Comparison of ENCODE assay signal across 21 cellular contexts in the genomic region with DNA sequence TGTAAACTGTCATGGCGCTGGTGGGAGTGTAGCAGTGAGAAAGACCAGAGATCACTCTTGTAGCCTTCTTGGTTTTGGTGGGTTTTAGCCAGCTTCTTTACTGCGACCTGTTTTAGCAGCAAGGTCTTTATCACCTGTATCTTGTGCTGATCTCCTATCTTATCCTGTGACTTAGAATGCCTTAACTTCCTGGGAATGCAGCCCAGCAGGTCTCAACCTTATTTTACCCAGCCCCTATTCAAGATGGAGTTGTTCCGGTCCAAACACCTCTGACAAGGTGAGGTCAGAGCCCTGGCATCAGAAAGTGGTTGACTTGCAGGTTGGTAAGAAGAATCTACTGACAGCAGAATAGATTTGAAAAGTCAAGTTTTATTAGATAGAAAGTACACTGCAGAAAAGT.
"Had no signal": no experiment of that assay in that cellular context is flagged by ENCODE, and none has a peak within 500 bp of the region (broad histone marks: within the 10 kb centered on the region; RNA-seq: fewer than 3 reads in every experiment).

No MANE protein-coding gene starts in this region.

- H3K9ac ChIP-seq: neural progenitor cell had no signal

- H3K4me1 Mint-ChIP-seq: mesothelial cell of epicardium had no signal

- ATAC-seq: gastrocnemius medialis; heart right ventricle; left lobe of liver; natural killer cell treated with Interleukin-12 subunit alpha and Interleukin-12 subunit beta and Interleukin-15 and Interleukin-18, amount 100 ng/mL, for 72 hours; pancreas; psoas muscle; right lobe of liver; stimulated activated memory B cell treated with anti-CD40 and anti-IgM and Interleukin-4, amounts not matched to agents 10 μg/mL and 1 μg/mL and 100 μg/mL, for 72 hours had no signal

- H3K4me2 ChIP-seq: neural progenitor cell had no signal

- H3K27me3 ChIP-seq: esophagus muscularis mucosa, gastrocnemius medialis, neural progenitor cell, pancreas, right lobe of liver, testis, tibial nerve had no signal

- H3K27ac Mint-ChIP-seq: mesothelial cell of epicardium; natural killer cell treated with Interleukin-12 subunit alpha and Interleukin-12 subunit beta and Interleukin-15 and Interleukin-18, amount 100 ng/mL, for 72 hours; neural progenitor cell; stimulated activated naive CD8-positive, alpha-beta T cell treated with anti-CD3 and anti-CD28 coated beads, Interleukin-15, Interleukin-2, amounts not matched to agents 100 ng/mL and 50 ng/mL, for 24 hours had no signal

- H3K9me3 Mint-ChIP-seq: natural killer cell treated with Interleukin-12 subunit alpha and Interleukin-12 subunit beta and Interleukin-15 and Interleukin-18, amount 100 ng/mL, for 72 hours; stimulated activated memory B cell treated with anti-CD40 and anti-IgM and Interleukin-4, amounts not matched to agents 10 μg/mL and 1 μg/mL and 100 μg/mL, for 72 hours; stimulated activated naive CD8-positive, alpha-beta T cell treated with anti-CD3 and anti-CD28 coated beads, Interleukin-15, Interleukin-2, amounts not matched to agents 100 ng/mL and 50 ng/mL, for 24 hours had no signal

- H3K4me3 ChIP-seq: esophagus muscularis mucosa, gastrocnemius medialis, heart right ventricle, neural progenitor cell, pancreas, psoas muscle, right lobe of liver, testis, tibial nerve had no signal

- H3K4me1 ChIP-seq: esophagus muscularis mucosa, gastrocnemius medialis, heart right ventricle, pancreas, psoas muscle, right lobe of liver, testis, tibial nerve had no signal

- H3K27ac ChIP-seq: epithelial cell of prostate, esophagus muscularis mucosa, gastrocnemius medialis, heart right ventricle, neural progenitor cell, pancreas, psoas muscle, right lobe of liver, testis, tibial nerve had no signal

- H2AFZ ChIP-seq: neural progenitor cell had no signal

- H3K36me3 Mint-ChIP-seq: natural killer cell treated with Interleukin-12 subunit alpha and Interleukin-12 subunit beta and Interleukin-15 and Interleukin-18, amount 100 ng/mL, for 72 hours; neural progenitor cell; stimulated activated memory B cell treated with anti-CD40 and anti-IgM and Interleukin-4, amounts not matched to agents 10 μg/mL and 1 μg/mL and 100 μg/mL, for 72 hours had no signal

- H3K36me3 ChIP-seq: esophagus muscularis mucosa, gastrocnemius medialis, heart right ventricle, neural progenitor cell, pancreas, right lobe of liver, tibial nerve had no signal

- H3K27me3 Mint-ChIP-seq: stimulated activated memory B cell treated with anti-CD40 and anti-IgM and Interleukin-4, amounts not matched to agents 10 μg/mL and 1 μg/mL and 100 μg/mL, for 72 hours; stimulated activated naive CD8-positive, alpha-beta T cell treated with anti-CD3 and anti-CD28 coated beads, Interleukin-15, Interleukin-2, amounts not matched to agents 100 ng/mL and 50 ng/mL, for 24 hours had no signal

- H3K9me3 ChIP-seq: esophagus muscularis mucosa, gastrocnemius medialis, pancreas, psoas muscle, right lobe of liver, testis had no signal

- DNase-seq: effector memory CD4-positive, alpha-beta T cell; gastrocnemius medialis; heart right ventricle; hypothalamus; mammary epithelial cell; occipital lobe; pancreas; psoas muscle; retina; right lobe of liver; stimulated activated CD4-positive, alpha-beta T cell treated with anti-CD3 and anti-CD28 coated beads, Interleukin-4, amount 100 ng/mL, for 1 hour; testis had no signal

- H3K4me3 Mint-ChIP-seq: mesothelial cell of epicardium; natural killer cell treated with Interleukin-12 subunit alpha and Interleukin-12 subunit beta and Interleukin-15 and Interleukin-18, amount 100 ng/mL, for 72 hours; neural progenitor cell; stimulated activated memory B cell treated with anti-CD40 and anti-IgM and Interleukin-4, amounts not matched to agents 10 μg/mL and 1 μg/mL and 100 μg/mL, for 72 hours; stimulated activated naive CD8-positive, alpha-beta T cell treated with anti-CD3 and anti-CD28 coated beads, Interleukin-15, Interleukin-2, amounts not matched to agents 100 ng/mL and 50 ng/mL, for 24 hours had no signal
